Comparison of ENCODE assay signal across 8 cellular contexts in the genomic region with DNA sequence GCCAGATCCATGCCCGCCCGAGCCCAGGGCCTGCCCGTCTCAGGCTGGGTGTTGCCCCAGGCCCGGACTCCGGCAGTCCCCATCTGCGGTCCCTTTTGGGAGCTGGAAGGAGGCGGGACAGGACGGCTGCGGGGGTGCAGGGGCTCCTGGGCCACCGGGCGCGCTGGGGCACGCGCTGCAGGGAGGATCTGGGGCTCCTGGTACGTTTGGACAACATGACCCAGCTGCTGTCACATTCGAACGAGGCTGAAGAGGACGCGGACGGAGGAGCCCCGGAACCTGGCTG. TPM values are rescaled to one million over a fixed set of nuclear protein-coding genes. Genes with fewer than 3 reads are reported as not detected.
DNase-seq lines count a peak whose midpoint lies in the region; ATAC-seq, FAIRE-seq and TF ChIP-seq lines count a peak whose summit lies in the region.

No MANE protein-coding gene starts in this region.

- H3K4me1 ChIP-seq in breast epithelium (peaks cover 6 to 7% of the 10 kb centered on the region in 2 donors), mononuclear cell (ENCODE audit: insufficient read depth, low read length) (peaks cover 21% of the 10 kb centered on the region)

- DNase-seq in GM19239 (ENCODE audit: insufficient read length, low spot score), result no peak
- DNase-seq in HPDE6-E6E7 (ENCODE audit: extremely low spot score), result peak; percentile 41
- DNase-seq in breast epithelium (ENCODE audit: low spot score in 2 of 2), result no peak
- no peak for DNase-seq in cerebellum (ENCODE audit: low spot score)
- DNase-seq in activated gamma-delta T cell treated with Interleukin-2 at 50 U/mL for 16 hours, result no peak
- DNase-seq in HuH-7.5 (ENCODE audit: low spot score), result no peak

- H3K9me3 ChIP-seq in breast epithelium, result no peaks in the 10 kb centered on the region
- no peaks in the 10 kb centered on the region for H3K9me3 ChIP-seq in mononuclear cell (ENCODE audit: low read depth, low read length)

- no peaks in the 10 kb centered on the region for H3K27me3 ChIP-seq in breast epithelium
- no peaks in the 10 kb centered on the region for H3K27me3 ChIP-seq in mononuclear cell (ENCODE audit: insufficient read depth, low read length)

- no peak for ATAC-seq in GM19455 (IDR thresholded peaks at IDR 0.05; ENCODE audit: unreplicated experiment)

- H3K36me3 ChIP-seq in breast epithelium, result no peaks in the 10 kb centered on the region

- no peak for TF ChIP-seq CTCF in breast epithelium (IDR thresholded peaks at IDR 0.05)

- intact Hi-C loops in breast epithelium (cut with DNase I; ENCODE audit: low total_unique reads), result loop anchor here (5.0 kb wide), 1 partner anchor 146 kb away; no protein-coding TSS in a partner anchor

- peak overlapping the region; percentile 93 for H3K27ac ChIP-seq in breast epithelium

- FAIRE-seq in GM19239 (lab: Jason Lieb, UNC), result peak; percentile 23

- TF ChIP-seq POLR2A in breast epithelium (IDR thresholded peaks at IDR 0.05), result no peak

- H3K4me3 ChIP-seq in breast epithelium (peak overlapping the region; percentile 59 to 94 (median 76)), mononuclear cell (ENCODE audit: low read length) (peak overlapping the region; percentile 60)

RNA-seq across cellular contexts. Expression of a gene that starts 6.6 kb away (rescaled TPM):
- total RNA-seq in breast epithelium (1 to 10 TPM in 1 of 3 donors, under 1 TPM in 1, not detected in 1; 0.33 to 1.2 TPM), mononuclear cell (not detected), cerebellum (0.18 TPM)

RNA-seq across cellular contexts. Expression of a gene that starts 10.6 kb away (rescaled TPM):
- 1 to 10 TPM in 2 of 3 donors, not detected in 1; 1.6 to 2.9 TPM for total RNA-seq in breast epithelium
- 0.31 TPM for total RNA-seq in mononuclear cell
- 0.82 TPM for total RNA-seq in cerebellum

RNA-seq across cellular contexts. Expression of a gene that starts 17.6 kb away (rescaled TPM):
- total RNA-seq in breast epithelium (100 to 1,000 TPM; 108 to 138 (median 123) TPM), mononuclear cell (101 TPM), cerebellum (207 TPM)
